Comparison of ENCODE assay signal across 8 cellular contexts in genomic region chr5:57187977-57188376, GRCh38. TPM values are rescaled to one million over a fixed set of nuclear protein-coding genes. Genes with fewer than 3 reads are reported as not detected.
DNase-seq lines count a peak whose midpoint lies in the region; ATAC-seq and TF ChIP-seq lines count a peak whose summit lies in the region.
"Not testable (repeated sequence)": the region's sequence is repeated elsewhere in the genome, so short reads cannot be mapped to it uniquely, and the experiment has no call there.

No MANE protein-coding gene starts in this region.

- peaks cover 99 to 100% (median 100%) of the 10 kb centered on the region in 11 experiments for H4K20me1 ChIP-seq in BLaER1 treated with 17β-estradiol and CSF1 and Interleukin-3, amounts not matched to agents 10 nM and 100 nM

- H3K4me3 Mint-ChIP-seq in T-cell = peak overlapping the region; percentile 46 to 63 (median 62)
- not testable (repeated sequence) for H3K4me3 Mint-ChIP-seq in activated CD4-positive, alpha-beta T cell treated with anti-CD3 and anti-CD28 coated beads, Interleukin-2, amount 10 ng/mL, durations not matched to agents 7 days and 5 days; endodermal cell; nephron progenitor cell
- H3K4me3 Mint-ChIP-seq in activated naive CD8-positive, alpha-beta T cell = peak overlapping the region; percentile 64

- not testable (repeated sequence) for H3K27me3 ChIP-seq in BLaER1 treated with 17β-estradiol and CSF1 and Interleukin-3, amounts not matched to agents 10 nM and 100 nM; endodermal cell (ENCODE audit: control insufficient read depth, insufficient read depth, low read length, poor library complexity, severe bottlenecking)

- CTCF ChIA-PET in T-cell (lab: Charles Lee) = interaction anchor here (0.6 to 1.2 kb wide), 5 partner anchors 12 to 349 kb away, joined by 3 to 4 read pairs (median 3); no protein-coding TSS in a partner anchor
- CTCF ChIA-PET in activated CD4-positive, alpha-beta T cell treated with anti-CD3 and anti-CD28 coated beads, Interleukin-2, amount 10 ng/mL, durations not matched to agents 7 days and 5 days (lab: Charles Lee) = interaction anchor here (0.7 to 1.4 kb wide), 5 partner anchors 9 to 264 kb away, joined by 3 to 5 read pairs (median 4); no protein-coding TSS in a partner anchor

- not testable (repeated sequence) for H3K27me3 Mint-ChIP-seq in T-cell; activated CD4-positive, alpha-beta T cell treated with anti-CD3 and anti-CD28 coated beads, Interleukin-2, amount 10 ng/mL, durations not matched to agents 7 days and 5 days; activated naive CD8-positive, alpha-beta T cell; endodermal cell (ENCODE audit: insufficient read depth); nephron progenitor cell (ENCODE audit: low read depth, poor library complexity)

- H3K36me3 ChIP-seq in BLaER1 treated with 17β-estradiol and CSF1 and Interleukin-3, amounts not matched to agents 10 nM and 100 nM = peaks cover 32 to 78% (median 56%) of the 10 kb centered on the region in 11 experiments
- peaks cover 48% of the 10 kb centered on the region for H3K36me3 ChIP-seq in endodermal cell (ENCODE audit: control insufficient read depth, insufficient read depth, low read length)

- POLR2A ChIA-PET in T-cell (lab: Charles Lee) = interaction anchor here (0.6 to 2.3 kb wide), 3 partner anchors 12 to 313 kb away, joined by 3 to 7 read pairs (median 4); no protein-coding TSS in a partner anchor
- POLR2A ChIA-PET in activated CD4-positive, alpha-beta T cell treated with anti-CD3 and anti-CD28 coated beads, Interleukin-2, amount 10 ng/mL, durations not matched to agents 7 days and 5 days (lab: Charles Lee) = interaction anchor here (0.5 to 0.7 kb wide), 2 partner anchors 239 to 452 kb away, joined by 3 to 5 read pairs; no protein-coding TSS in a partner anchor

- H3K4me1 Mint-ChIP-seq in T-cell (peaks cover 91 to 95% (median 91%) of the 10 kb centered on the region in 3 donors), endodermal cell (peaks cover 48% of the 10 kb centered on the region), nephron progenitor cell (peaks cover 40% of the 10 kb centered on the region)
- peaks cover 80% of the 10 kb centered on the region for H3K4me1 Mint-ChIP-seq in activated CD4-positive, alpha-beta T cell treated with anti-CD3 and anti-CD28 coated beads, Interleukin-2, amount 10 ng/mL, durations not matched to agents 7 days and 5 days
- H3K4me1 Mint-ChIP-seq in activated naive CD8-positive, alpha-beta T cell (ENCODE audit: low read depth) = peaks cover 90% of the 10 kb centered on the region

- peak overlapping the region in 6 of 11 experiments; percentile 11 to 50 (median 36); a peak in 4 of 22 replicates for H3K9ac ChIP-seq in BLaER1 treated with 17β-estradiol and CSF1 and Interleukin-3, amounts not matched to agents 10 nM and 100 nM
- not testable (repeated sequence) for H3K9ac ChIP-seq in endodermal cell (ENCODE audit: extremely low read depth, low read length, poor library complexity, severe bottlenecking)

- not testable (repeated sequence) for TF ChIP-seq CTCF in endodermal cell (conservative IDR thresholded peaks at IDR 0.05); nephron progenitor cell (IDR thresholded peaks at IDR 0.05)

- H3K27ac Mint-ChIP-seq in T-cell (peak overlapping the region; percentile 70 to 76), endodermal cell (peak overlapping the region; percentile 14), nephron progenitor cell (peak overlapping the region; percentile 97)
- peak overlapping the region; percentile 73 for H3K27ac Mint-ChIP-seq in activated CD4-positive, alpha-beta T cell treated with anti-CD3 and anti-CD28 coated beads, Interleukin-2, amount 10 ng/mL, durations not matched to agents 7 days and 5 days
- H3K27ac Mint-ChIP-seq in activated naive CD8-positive, alpha-beta T cell = peak overlapping the region; percentile 84

- not testable (repeated sequence) for H3K4me3 ChIP-seq in BLaER1 treated with 17β-estradiol and CSF1 and Interleukin-3, amounts not matched to agents 10 nM and 100 nM; endodermal cell (ENCODE audit: low read length)

- not testable (repeated sequence) for H3K9me3 Mint-ChIP-seq in T-cell; activated CD4-positive, alpha-beta T cell treated with anti-CD3 and anti-CD28 coated beads, Interleukin-2, amount 10 ng/mL, durations not matched to agents 7 days and 5 days; activated naive CD8-positive, alpha-beta T cell (ENCODE audit: low read depth); endodermal cell
- H3K9me3 Mint-ChIP-seq in nephron progenitor cell = peaks cover 20% of the 10 kb centered on the region

- 97 to 98% methylated on average over 4 of the region's 4 CpGs for WGBS in endodermal cell (ENCODE audit: insufficient coverage in 1 of 2, insufficient read length in 1 of 2), 2 experiments

- peak overlapping the region in 9 of 11 experiments; percentile 2 to 56 (median 40); a peak in 12 of 22 replicates for H3K27ac ChIP-seq in BLaER1 treated with 17β-estradiol and CSF1 and Interleukin-3, amounts not matched to agents 10 nM and 100 nM
- H3K27ac ChIP-seq in endodermal cell (ENCODE audit: low read depth, low read length) = not testable (repeated sequence)

- ATAC-seq in GM18511 (IDR thresholded peaks at IDR 0.05; ENCODE audit: unreplicated experiment) (peak; percentile 60), HG03442 (IDR thresholded peaks at IDR 0.05; ENCODE audit: unreplicated experiment) (peak; percentile 41), T-cell (replicated peaks in 1 of 4) (peak; percentile 77 to 90 (median 84))

- peaks cover 53 to 69% (median 56%) of the 10 kb centered on the region in 10 experiments for H3K4me1 ChIP-seq in BLaER1 treated with 17β-estradiol and CSF1 and Interleukin-3, amounts not matched to agents 10 nM and 100 nM
- H3K4me1 ChIP-seq in endodermal cell (ENCODE audit: control insufficient read depth, insufficient read depth, low read length) = not testable (repeated sequence)

- DNase-seq in T-cell = peak in 15 of 34 experiments; percentile 10 to 44 (median 24)
- DNase-seq in activated CD4-positive, alpha-beta T cell treated with anti-CD3 and anti-CD28 coated beads, Interleukin-2, amount 10 ng/mL, durations not matched to agents 7 days and 5 days = peak; percentile 45
- not testable (repeated sequence) for DNase-seq in endodermal cell, nephron progenitor cell

- H3K36me3 Mint-ChIP-seq in T-cell (peaks cover 32% of the 10 kb centered on the region), endodermal cell (ENCODE audit: low read depth) (peaks cover 30% of the 10 kb centered on the region), nephron progenitor cell (ENCODE audit: low read depth) (peaks cover 78% of the 10 kb centered on the region)
- peaks cover 49% of the 10 kb centered on the region for H3K36me3 Mint-ChIP-seq in activated CD4-positive, alpha-beta T cell treated with anti-CD3 and anti-CD28 coated beads, Interleukin-2, amount 10 ng/mL, durations not matched to agents 7 days and 5 days (ENCODE audit: low read depth)
- H3K36me3 Mint-ChIP-seq in activated naive CD8-positive, alpha-beta T cell = peaks cover 15% of the 10 kb centered on the region

- not testable (repeated sequence) for H3K9me3 ChIP-seq in BLaER1 treated with 17β-estradiol and CSF1 and Interleukin-3, amounts not matched to agents 10 nM and 100 nM (replicated peaks in 1 of 11); endodermal cell (ENCODE audit: control insufficient read depth, low read length)

- peak overlapping the region; percentile 43 to 76 (median 67) for H3K4me2 ChIP-seq in BLaER1 treated with 17β-estradiol and CSF1 and Interleukin-3, amounts not matched to agents 10 nM and 100 nM

RNA-seq across cellular contexts. Expression of gene GPBP1, which starts 14.1 kb away (rescaled TPM):
- 100 to 1,000 TPM in 4 of 5 donors, 10 to 100 TPM in 1; 97.1 to 125 (median 101) TPM for total RNA-seq in T-cell
- total RNA-seq in activated CD4-positive, alpha-beta T cell treated with anti-CD3 and anti-CD28 coated beads, Interleukin-2, amount 10 ng/mL, durations not matched to agents 7 days and 5 days = 100 to 1,000 TPM in 1 of 2 experiments, 10 to 100 TPM in 1; 86.4 to 104 TPM
- total RNA-seq in endodermal cell = 100 to 1,000 TPM; 109 to 124 TPM
- 90.3 TPM for polyA plus RNA-seq in endodermal cell (2013, experiment 1 of 2)
- 95.6 TPM for polyA plus RNA-seq in endodermal cell (2013, experiment 2 of 2)

Comparison
In these comparisons a context has a peak if more than half of its experiments do, and no peak if none do; other contexts are left out.
1. H3K27ac Mint-ChIP-seq: peak in every context shown above with its lines; median percentile 97 in nephron progenitor cell; 84 in activated naive CD8-positive, alpha-beta T cell; 73 in T-cell; 73 in activated CD4-positive, alpha-beta T cell treated with anti-CD3 and anti-CD28 coated beads, Interleukin-2, amount 10 ng/mL, durations not matched to agents 7 days and 5 days; 14 in endodermal cell.